In the genomic region with DNA sequence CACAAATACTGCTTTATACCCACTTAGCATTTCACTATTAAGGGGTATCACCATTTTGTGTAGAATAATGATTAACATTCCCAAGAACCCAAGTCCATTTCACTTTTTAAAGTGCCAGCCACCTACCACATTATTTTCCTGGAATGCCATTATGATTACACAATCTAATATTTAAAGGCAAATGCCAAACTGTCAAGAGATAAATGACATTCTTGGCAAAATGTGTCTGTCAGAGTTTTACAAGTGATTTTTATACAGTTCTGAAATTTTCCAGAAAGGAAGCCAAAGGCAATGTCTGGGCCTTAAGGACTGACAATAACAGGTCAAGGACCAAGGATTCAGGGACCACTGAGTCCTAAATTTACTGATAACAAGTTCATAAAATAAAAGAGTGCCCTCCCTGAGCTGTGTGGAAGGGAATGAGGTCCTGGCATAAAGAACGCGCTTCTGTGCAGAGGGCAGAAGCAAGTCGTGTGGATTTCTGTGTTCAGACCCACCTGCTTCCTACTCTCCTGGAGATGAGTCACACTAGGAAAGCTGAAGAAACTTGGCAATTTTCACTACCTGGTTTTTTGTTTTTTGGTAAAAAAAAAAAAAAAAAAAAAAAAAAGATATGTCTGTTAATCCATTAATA, we compare ENCODE assay signal across 1 cellular context.
TF ChIP-seq lines count a peak whose summit lies in the region.

No MANE protein-coding gene starts in this region.

TF ChIP-seq in endothelial cell of umbilical vein, 7 proteins besides CTCF, POLR2A, EP300 and RAD21:
- TF ChIP-seq EZH2 (IDR thresholded peaks at IDR 0.05; ENCODE audit: borderline replicate concordance, low read depth, low read length, severe bottlenecking) = no peak
